Comparison of ENCODE assay signal across 9 cellular contexts in genomic region chr1:43414634-43415223, GRCh38. TPM values are rescaled to one million over a fixed set of nuclear protein-coding genes. Genes with fewer than 3 reads are reported as not detected.
DNase-seq lines count a peak whose midpoint lies in the region; ATAC-seq and TF ChIP-seq lines count a peak whose summit lies in the region.
"Had no signal": no experiment of that assay in that cellular context is flagged by ENCODE, and none has a peak within 500 bp of the region (broad histone marks: within the 10 kb centered on the region; RNA-seq: fewer than 3 reads in every experiment).

No MANE protein-coding gene starts in this region.

- no peak overlapping the region for H3K4me3 Mint-ChIP-seq in brain
- H3K4me3 Mint-ChIP-seq: dendritic cell treated with granulocyte-macrophage colony-stimulating factor and Interleukin-4, amounts not matched to agents 40 ng/mL and 50 ng/mL, for 4 days had no signal

- H3K27me3 Mint-ChIP-seq in brain, result no peaks in the 10 kb centered on the region
- H3K27me3 Mint-ChIP-seq: dendritic cell treated with granulocyte-macrophage colony-stimulating factor and Interleukin-4, amounts not matched to agents 40 ng/mL and 50 ng/mL, for 4 days had no signal

- no peaks in the 10 kb centered on the region for H3K27me3 ChIP-seq in kidney epithelial cell (ENCODE audit: control insufficient read depth, insufficient read depth, low read length)

- peak; percentile 58 for TF ChIP-seq CTCF in GM12865 (IDR thresholded peaks at IDR 0.05; ENCODE audit: insufficient read depth, low read depth, low read length, missing control alignments)
- peak; percentile 63 to 72 for TF ChIP-seq CTCF in brain (conservative IDR thresholded peaks at IDR 0.05)
- peak; percentile 54 for TF ChIP-seq CTCF in kidney epithelial cell (IDR thresholded peaks at IDR 0.05; ENCODE audit: insufficient read depth, low read length, poor library complexity, severe bottlenecking)

- no peaks in the 10 kb centered on the region for H3K4me1 Mint-ChIP-seq in brain

- H3K36me3 ChIP-seq in kidney epithelial cell (ENCODE audit: control insufficient read depth, insufficient read depth, low read length), result peaks cover 1% of the 10 kb centered on the region

- peaks cover 43% of the 10 kb centered on the region for H3K36me3 Mint-ChIP-seq in brain

- ATAC-seq in HG03045 (IDR thresholded peaks at IDR 0.05; ENCODE audit: unreplicated experiment), result no peak
- no peak for ATAC-seq in HG03378 (IDR thresholded peaks at IDR 0.05; ENCODE audit: unreplicated experiment)

- no peaks in the 10 kb centered on the region for H3K9me3 Mint-ChIP-seq in brain
- H3K9me3 Mint-ChIP-seq: dendritic cell treated with granulocyte-macrophage colony-stimulating factor and Interleukin-4, amounts not matched to agents 40 ng/mL and 50 ng/mL, for 4 days had no signal

- H3K4me3 ChIP-seq in GM12865 (ENCODE audit: low read depth, low read length) (no peak overlapping the region), kidney epithelial cell (ENCODE audit: low read depth, low read length) (no peak overlapping the region)

- H3K27ac Mint-ChIP-seq in brain, result peak overlapping the region in 1 of 5 experiments; percentile 61
- H3K27ac Mint-ChIP-seq: dendritic cell treated with granulocyte-macrophage colony-stimulating factor and Interleukin-4, amounts not matched to agents 40 ng/mL and 50 ng/mL, for 4 days had no signal

- DNase-seq in GM12865 (ENCODE audit: low read depth) (peak; percentile 62), NCI-H2029 (lab: John Stamatoyannopoulos, UW) (peak; percentile 57), UCSD-AML1 (lab: John Stamatoyannopoulos, UW; ENCODE audit: unreplicated experiment) (peak; percentile 57), kidney epithelial cell (ENCODE audit: low read depth) (no peak)
- DNase-seq in stimulated activated CD4-positive, alpha-beta T cell treated with anti-CD3 and anti-CD28 coated beads, Interleukin-4, amount 100 ng/mL, for 24 hours, result peak; percentile 68

RNA-seq across cellular contexts. Expression of gene SZT2, which starts 25.0 kb away (rescaled TPM):
- 10.4 TPM for polyA plus RNA-seq in brain (ENCODE audit: insufficient read depth, low read depth, low replicate concordance)
- 17.0 and 20.3 TPM in 2 replicates for total RNA-seq in kidney epithelial cell

RNA-seq across cellular contexts. Expression of gene MED8, which starts 25.1 kb away (rescaled TPM):
- polyA plus RNA-seq in brain (ENCODE audit: insufficient read depth, low read depth, low replicate concordance), result 41.1 TPM
- 44.5 and 48.7 TPM in 2 replicates for total RNA-seq in kidney epithelial cell

RNA-seq across cellular contexts. Expression of gene HYI, which starts 39.0 kb away (rescaled TPM):
- polyA plus RNA-seq in brain (ENCODE audit: insufficient read depth, low read depth, low replicate concordance), result 69.2 TPM
- 133 and 167 TPM in 2 replicates for total RNA-seq in kidney epithelial cell

RNA-seq across cellular contexts. Expression of gene ELOVL1, which starts 46.9 kb away (rescaled TPM):
- 158 TPM for polyA plus RNA-seq in brain (ENCODE audit: insufficient read depth, low read depth, low replicate concordance)
- 93.8 and 99.7 TPM in 2 replicates for total RNA-seq in kidney epithelial cell

RNA-seq across cellular contexts. Expression of gene CDC20, which starts 55.9 kb away (rescaled TPM):
- polyA plus RNA-seq in brain (ENCODE audit: insufficient read depth, low read depth, low replicate concordance), result 134 TPM
- 16.2 and 22.3 TPM in 2 replicates for total RNA-seq in kidney epithelial cell
